ENCODE assay signal across 33 cellular contexts in the genomic region with DNA sequence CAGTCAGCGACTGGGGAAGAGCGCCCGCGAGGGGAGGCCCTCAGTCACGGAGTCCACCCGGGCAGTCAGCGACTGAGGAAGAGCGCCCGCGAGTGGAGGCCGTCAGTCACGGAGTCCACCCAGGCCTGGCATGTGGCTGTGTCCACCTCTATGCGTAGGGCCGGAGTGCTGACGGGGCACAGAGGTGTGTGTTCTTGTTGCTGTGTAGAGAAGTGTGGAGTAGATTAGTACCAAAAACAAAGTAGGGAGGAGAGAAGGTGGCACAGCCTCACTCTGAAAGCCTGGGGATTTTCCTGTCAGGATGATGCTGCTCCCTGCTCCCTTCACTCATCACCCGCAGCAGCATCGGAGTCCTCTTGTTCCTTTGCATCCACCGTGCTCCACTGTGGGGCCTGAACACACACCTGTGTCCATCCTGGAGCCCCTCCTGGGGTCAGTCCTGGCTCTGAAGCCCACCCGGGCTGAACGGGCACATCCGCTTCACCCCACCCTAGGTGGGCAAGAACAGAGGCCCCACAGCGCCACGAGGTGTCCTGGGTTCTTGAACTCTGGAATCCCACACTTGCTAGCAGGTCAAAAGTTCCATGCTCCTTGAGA. TPM values are rescaled to one million over a fixed set of nuclear protein-coding genes. Genes with fewer than 3 reads are reported as not detected.
DNase-seq lines count a peak whose midpoint lies in the region; ATAC-seq and TF ChIP-seq lines count a peak whose summit lies in the region.
"Had no signal": no experiment of that assay in that cellular context is flagged by ENCODE, and none has a peak within 500 bp of the region (broad histone marks: within the 10 kb centered on the region; RNA-seq: fewer than 3 reads in every experiment).

No MANE protein-coding gene starts in this region.

- no peak for ATAC-seq in foreskin keratinocyte
- ATAC-seq: activated T-cell treated with anti-CD3 and anti-CD28 coated beads, Interleukin-2, amount 50 U/mL, for 4 hours; esophagus mucosa; GM12878; heart left ventricle; left colon had no signal

- no peak overlapping the region for H3K27ac Mint-ChIP-seq in progenitor cell of endocrine pancreas
- H3K27ac Mint-ChIP-seq: endodermal cell, nephron had no signal

- DNase-seq in GM10266 (ENCODE audit: extremely low spot score) (peak; percentile 12), HL-60 (ENCODE audit: low read depth in 1 of 2, low spot score in 1 of 2) (no peak), iPS-NIHi7 (ENCODE audit: extremely low spot score) (peak; percentile 8), progenitor cell of endocrine pancreas (ENCODE audit: low spot score, unreplicated experiment) (peak; percentile 6), NCI-H82 treated with DMSO at 0.1 percent for 48 hours (lab: John Stamatoyannopoulos, UW; ENCODE audit: unreplicated experiment) (no peak), foreskin keratinocyte (no peak)
- DNase-seq in stimulated activated CD4-positive, alpha-beta T cell treated with anti-CD3 and anti-CD28 coated beads, Interleukin-2, amount 100 ng/mL, for 24 hours: no peak
- DNase-seq: activated CD4-positive, alpha-beta T cell treated with anti-CD3 and anti-CD28 coated beads for 48 hours; activated naive CD4-positive, alpha-beta T cell; activated T-cell treated with anti-CD3 and anti-CD28 coated beads, Interleukin-2, amount 50 U/mL, for 4 hours; caudate nucleus; cortex of kidney; EL; endodermal cell; foreskin fibroblast; heart left ventricle; Kasumi-1; left colon; MV-4-11; NCI-H1436; NCI-H226; NCI-H526 treated with DMSO at 0.1 percent for 48 hours; right lobe of liver; SHP77; stimulated activated CD4-positive, alpha-beta T cell treated with anti-CD3 and anti-CD28 coated beads, Interleukin-2, amount 100 ng/mL, for 48 hours; stomach had no signal

- no peak overlapping the region for H3K4me3 Mint-ChIP-seq in progenitor cell of endocrine pancreas (ENCODE audit: low read depth)
- H3K4me3 Mint-ChIP-seq: activated T-cell treated with anti-CD3 and anti-CD28 coated beads, Interleukin-2, amount 50 U/mL, for 4 hours; endodermal cell; nephron had no signal

- H3K27ac ChIP-seq in HL-60 (replicated peaks) (peak overlapping the region; percentile 88), foreskin keratinocyte (no peak overlapping the region)
- H3K27ac ChIP-seq: parathyroid adenoma, right lobe of liver, stomach, tibial artery, VCaP had no signal

- no peaks in the 10 kb centered on the region for H3K4me1 ChIP-seq in foreskin keratinocyte
- H3K4me1 ChIP-seq: heart left ventricle, parathyroid adenoma, right lobe of liver, stomach, tibial artery had no signal

- H3K36me3 Mint-ChIP-seq in progenitor cell of endocrine pancreas (ENCODE audit: insufficient read depth): no peaks in the 10 kb centered on the region

- peaks cover 22% of the 10 kb centered on the region for H3K27me3 Mint-ChIP-seq in progenitor cell of endocrine pancreas

- no peaks in the 10 kb centered on the region for H3K4me1 Mint-ChIP-seq in progenitor cell of endocrine pancreas (ENCODE audit: low read depth)
- H3K4me1 Mint-ChIP-seq: endodermal cell, nephron had no signal

- H3K4me3 ChIP-seq in HL-60 (replicated peaks; ENCODE audit: insufficient read depth, low read length): no peak overlapping the region
- H3K4me3 ChIP-seq: BLaER1 treated with 17β-estradiol and CSF1 and Interleukin-3, amounts not matched to agents 10 nM and 100 nM; GM12878; heart left ventricle; right lobe of liver; stomach; tibial artery had no signal

- peaks cover 2% of the 10 kb centered on the region for H3K9me3 Mint-ChIP-seq in progenitor cell of endocrine pancreas (ENCODE audit: low read depth)

- no peaks in the 10 kb centered on the region for H3K27me3 ChIP-seq in HL-60 (ENCODE audit: insufficient read depth, poor library complexity, severe bottlenecking)
- H3K27me3 ChIP-seq in foreskin keratinocyte: peaks cover 8% of the 10 kb centered on the region
- H3K27me3 ChIP-seq: BLaER1 treated with 17β-estradiol and CSF1 and Interleukin-3, amounts not matched to agents 10 nM and 100 nM; right lobe of liver; stomach; tibial artery had no signal

- TF ChIP-seq CTCF in GM10266 (IDR thresholded peaks at IDR 0.05; ENCODE audit: control insufficient read depth, insufficient read depth, low read depth, missing control alignments) (no peak), HL-60 (IDR thresholded peaks at IDR 0.05; ENCODE audit: insufficient read depth, low read length) (no peak), progenitor cell of endocrine pancreas (IDR thresholded peaks at IDR 0.05; ENCODE audit: unreplicated experiment) (no peak), foreskin keratinocyte (conservative IDR thresholded peaks at IDR 0.05) (no peak)

RNA-seq across cellular contexts. Expression of a gene that starts 37.9 kb away (rescaled TPM):
- total RNA-seq in progenitor cell of endocrine pancreas (0.69 and 1.3 TPM in 2 replicates), foreskin keratinocyte (0.18 and 0.31 TPM in 2 replicates)
- 0.06 and 0.07 TPM in 2 replicates for polyA plus RNA-seq in foreskin keratinocyte

Comparison
In these comparisons a context has a peak if more than half of its experiments do, and no peak if none do; other contexts are left out.
1. DNase-seq: peak in GM10266 (single experiment), iPS-NIHi7 (single experiment) and progenitor cell of endocrine pancreas (single experiment); none in HL-60 (0 of 2), NCI-H82 treated with DMSO at 0.1 percent for 48 hours (single experiment), stimulated activated CD4-positive, alpha-beta T cell treated with anti-CD3 and anti-CD28 coated beads, Interleukin-2, amount 100 ng/mL, for 24 hours (0 of 2) and foreskin keratinocyte (0 of 2).